Comparison of ENCODE assay signal across 10 cellular contexts in genomic region chr1:208178091-208178529, GRCh38.
DNase-seq lines count a peak whose midpoint lies in the region; ATAC-seq, FAIRE-seq and TF ChIP-seq lines count a peak whose summit lies in the region.
"Had no signal": no experiment of that assay in that cellular context is flagged by ENCODE, and none has a peak within 500 bp of the region (broad histone marks: within the 10 kb centered on the region; RNA-seq: fewer than 3 reads in every experiment).

No MANE protein-coding gene starts in this region.

- WGBS in endodermal cell (ENCODE audit: insufficient coverage in 1 of 2, insufficient read length in 1 of 2), 2 experiments = 85% methylated on average over 2 of the region's 2 CpGs; no CpG with 5 or more reads in 1 of the 2 experiments
- WGBS in testis, 2 donors = 86 to 95% methylated on average over 2 of the region's 2 CpGs

- H3K4me1 ChIP-seq in endodermal cell (ENCODE audit: control insufficient read depth, insufficient read depth, low read length) (peaks cover 37% of the 10 kb centered on the region), skeletal muscle tissue (ENCODE audit: control insufficient read depth in 3 of 3, insufficient read depth in 3 of 3, low read length in 3 of 3) (peaks cover 49 to 62% (median 61%) of the 10 kb centered on the region in 3 donors), testis (peaks cover 13% of the 10 kb centered on the region)

- H3K27me3 Mint-ChIP-seq in endodermal cell (ENCODE audit: insufficient read depth) = no peaks in the 10 kb centered on the region
- H3K27me3 Mint-ChIP-seq: stimulated activated naive CD8-positive, alpha-beta T cell treated with anti-CD3 and anti-CD28 coated beads, Interleukin-15, amount 100 ng/mL, for 72 hours had no signal

- H3K27me3 ChIP-seq in endodermal cell (ENCODE audit: control insufficient read depth, insufficient read depth, low read length, poor library complexity, severe bottlenecking) (no peaks in the 10 kb centered on the region), skeletal muscle tissue (ENCODE audit: control insufficient read depth in 3 of 3, insufficient read depth in 3 of 3, low read length in 3 of 3) (no peaks in the 10 kb centered on the region), testis (no peaks in the 10 kb centered on the region)
- H3K27me3 ChIP-seq: SJSA1 had no signal

- H3K4me1 Mint-ChIP-seq in endodermal cell = peaks cover 73% of the 10 kb centered on the region
- H3K4me1 Mint-ChIP-seq: stimulated activated naive CD8-positive, alpha-beta T cell treated with anti-CD3 and anti-CD28 coated beads, Interleukin-15, amount 100 ng/mL, for 72 hours had no signal

- peaks cover 26% of the 10 kb centered on the region for H3K36me3 Mint-ChIP-seq in endodermal cell (ENCODE audit: low read depth)

- H3K9ac ChIP-seq in endodermal cell (ENCODE audit: extremely low read depth, low read length, poor library complexity, severe bottlenecking) (no peak overlapping the region), skeletal muscle tissue (ENCODE audit: low read depth in 1 of 3, low read length in 3 of 3) (peak overlapping the region in 2 of 3 donors; percentile 16 to 23)
- H3K9ac ChIP-seq: KMS-11 had no signal

- FAIRE-seq in GM12892 (lab: Jason Lieb, UNC) = no peak

- H3K36me3 ChIP-seq in endodermal cell (ENCODE audit: control insufficient read depth, insufficient read depth, low read length) (peaks cover 91% of the 10 kb centered on the region), skeletal muscle tissue (ENCODE audit: control insufficient read depth in 3 of 3, insufficient read depth in 3 of 3, low read length in 3 of 3) (no peaks in the 10 kb centered on the region), testis (ENCODE audit: low read depth, missing control alignments) (no peaks in the 10 kb centered on the region)

- no peak overlapping the region for H3K27ac ChIP-seq in endodermal cell (ENCODE audit: low read depth, low read length)
- H3K27ac ChIP-seq in skeletal muscle tissue (ENCODE audit: low read depth, low read length) = no peak overlapping the region
- H3K27ac ChIP-seq in testis = no peak overlapping the region
- H3K27ac ChIP-seq: KMS-11, SJSA1 had no signal

- TF ChIP-seq POLR2A in testis (IDR thresholded peaks at IDR 0.05) = no peak
- TF ChIP-seq POLR2A in GM12892 (IDR thresholded peaks at IDR 0.05; ENCODE audit: low read depth, low read length) = no peak

- peak overlapping the region; percentile 71 for H3K27ac Mint-ChIP-seq in endodermal cell
- H3K27ac Mint-ChIP-seq: stimulated activated naive CD8-positive, alpha-beta T cell treated with anti-CD3 and anti-CD28 coated beads, Interleukin-15, amount 100 ng/mL, for 72 hours had no signal

- TF ChIP-seq CTCF in endodermal cell (conservative IDR thresholded peaks at IDR 0.05) (no peak), testis (IDR thresholded peaks at IDR 0.05) (no peak)

- H3K9me3 ChIP-seq in endodermal cell (ENCODE audit: control insufficient read depth, low read length) (no peaks in the 10 kb centered on the region), skeletal muscle tissue (ENCODE audit: control insufficient read depth in 3 of 3, low read length in 3 of 3) (no peaks in the 10 kb centered on the region), testis (no peaks in the 10 kb centered on the region)
- H3K9me3 ChIP-seq: SJSA1 had no signal

- H3K4me3 Mint-ChIP-seq in endodermal cell = no peak overlapping the region
- H3K4me3 Mint-ChIP-seq: stimulated activated naive CD8-positive, alpha-beta T cell treated with anti-CD3 and anti-CD28 coated beads, Interleukin-15, amount 100 ng/mL, for 72 hours had no signal

- no peak for ATAC-seq in HG02970 (IDR thresholded peaks at IDR 0.05; ENCODE audit: low FRiP score, unreplicated experiment)
- ATAC-seq: stimulated activated naive CD8-positive, alpha-beta T cell treated with anti-CD3 and anti-CD28 coated beads, Interleukin-15, amount 100 ng/mL, for 72 hours had no signal

- intact Hi-C loops in testis (cut with DNase I; ENCODE audit: low total_unique reads) = no loop called here

- DNase-seq in HT-29 (ENCODE audit: low spot score) (peak; percentile 78), NCI-H2171 treated with DMSO at 0.1 percent for 48 hours (lab: John Stamatoyannopoulos, UW) (peak; percentile 56), endodermal cell (peak; percentile 73), testis (no peak), GM12892 (ENCODE audit: insufficient read length) (no peak)
- DNase-seq: stimulated activated naive CD8-positive, alpha-beta T cell treated with anti-CD3 and anti-CD28 coated beads, Interleukin-15, amount 100 ng/mL, for 72 hours had no signal

- H3K4me3 ChIP-seq in endodermal cell (ENCODE audit: low read length) (no peak overlapping the region), skeletal muscle tissue (ENCODE audit: low read length in 3 of 3) (no peak overlapping the region), testis (no peak overlapping the region)
- H3K4me3 ChIP-seq: SJSA1 had no signal

- H3K9me3 Mint-ChIP-seq in endodermal cell = no peaks in the 10 kb centered on the region
- H3K9me3 Mint-ChIP-seq: stimulated activated naive CD8-positive, alpha-beta T cell treated with anti-CD3 and anti-CD28 coated beads, Interleukin-15, amount 100 ng/mL, for 72 hours had no signal

Comparison
In these comparisons a context has a peak if more than half of its experiments do, and no peak if none do; other contexts are left out.
1. DNase-seq: peak in HT-29 (single experiment), NCI-H2171 treated with DMSO at 0.1 percent for 48 hours (single experiment) and endodermal cell (single experiment); none in testis (single experiment) and GM12892 (single experiment).